ENCODE assay signal across 1 cellular context in genomic region chr7:4185736-4186512, GRCh38.
TF ChIP-seq lines count a peak whose summit lies in the region.

No MANE protein-coding gene starts in this region.

TF ChIP-seq in HepG2, 621 proteins besides CTCF, POLR2A, EP300 and RAD21:
- TF ChIP-seq NFYC (CRISPR knock-in tag; IDR thresholded peaks at IDR 0.05) (no peak), ZNF773 (CRISPR knock-in tag; IDR thresholded peaks at IDR 0.05; ENCODE audit: borderline replicate concordance) (no peak), ZNF282 (IDR thresholded peaks at IDR 0.05; ENCODE audit: partially characterized antibody) (no peak), ZNF678 (CRISPR knock-in tag; IDR thresholded peaks at IDR 0.05) (no peak), ZNF567 (CRISPR knock-in tag; IDR thresholded peaks at IDR 0.05; ENCODE audit: borderline replicate concordance) (no peak)
